8 cellular contexts compared by ENCODE assay signal in genomic region chr9:35114113-35114847, GRCh38. TPM values are rescaled to one million over a fixed set of nuclear protein-coding genes. Genes with fewer than 3 reads are reported as not detected.
A peak's percentile ranks its signal among the peaks of the same experiment; 100 is the strongest.
DNase-seq lines count a peak whose midpoint lies in the region; ATAC-seq and TF ChIP-seq lines count a peak whose summit lies in the region.

No MANE protein-coding gene starts in this region.

- ATAC-seq in GM18502 (IDR thresholded peaks at IDR 0.05; ENCODE audit: poor library complexity, unreplicated experiment): peak; percentile 17
- no peak for ATAC-seq in GM19397 (IDR thresholded peaks at IDR 0.05; ENCODE audit: unreplicated experiment)

- H3K4me3 ChIP-seq in WI38 (ENCODE audit: low read depth, low read length): peak overlapping the region; percentile 74

- H3K27me3 ChIP-seq in layer of hippocampus (ENCODE audit: control insufficient read depth, insufficient read depth, low read length): no peaks in the 10 kb centered on the region

- H3K27ac ChIP-seq in cingulate gyrus (ENCODE audit: low read depth, low read length) (peak overlapping the region; percentile 95), layer of hippocampus (ENCODE audit: low read depth, low read length) (peak overlapping the region; percentile 76)

- no peak for TF ChIP-seq CTCF in WI38 (IDR thresholded peaks at IDR 0.05; ENCODE audit: low read depth, low read length)

- DNase-seq in A172 (ENCODE audit: low spot score) (peak; percentile 96), NCI-H2196 treated with DMSO at 0.1 percent for 48 hours (lab: John Stamatoyannopoulos, UW; ENCODE audit: unreplicated experiment) (peak; percentile 83)
- DNase-seq in stimulated activated CD4-positive, alpha-beta T cell treated with anti-CD3 and anti-CD28 coated beads, Interleukin-1b, Interleukin-23, amount 100 ng/mL, for 4 hours (ENCODE audit: low read depth in 2 of 2): peak; percentile 34 to 40

RNA-seq across cellular contexts. Expression of gene ATOSB, which starts 1.4 kb away (rescaled TPM):
- total RNA-seq in A172 (2014; rRNA removed; shearing (Covaris generic)): 20.3 and 26.3 TPM in 2 replicates

RNA-seq across cellular contexts. Expression of gene STOML2, which starts 11.3 kb away (rescaled TPM):
- total RNA-seq in A172 (2014; rRNA removed; shearing (Covaris generic)): 102 and 110 TPM in 2 replicates

RNA-seq across cellular contexts. Expression of gene PIGO, which starts 17.9 kb away (rescaled TPM):
- 16.6 and 20.8 TPM in 2 replicates for total RNA-seq in A172 (2014; rRNA removed; shearing (Covaris generic))

RNA-seq across cellular contexts. Expression of gene FANCG, which starts 34.5 kb away (rescaled TPM):
- total RNA-seq in A172 (2014; rRNA removed; shearing (Covaris generic)): 46.1 and 73.2 TPM in 2 replicates

RNA-seq across cellular contexts. Expression of gene VCP, which starts 41.9 kb away (rescaled TPM):
- total RNA-seq in A172 (2014; rRNA removed; shearing (Covaris generic)): 346 and 386 TPM in 2 replicates

Comparison
In these comparisons a context has a peak if more than half of its experiments do, and no peak if none do; other contexts are left out.
1. DNase-seq: peak in every context shown above with its lines; median percentile 96 in A172; 83 in NCI-H2196 treated with DMSO at 0.1 percent for 48 hours; 37 in stimulated activated CD4-positive, alpha-beta T cell treated with anti-CD3 and anti-CD28 coated beads, Interleukin-1b, Interleukin-23, amount 100 ng/mL, for 4 hours.